In the genomic region with DNA sequence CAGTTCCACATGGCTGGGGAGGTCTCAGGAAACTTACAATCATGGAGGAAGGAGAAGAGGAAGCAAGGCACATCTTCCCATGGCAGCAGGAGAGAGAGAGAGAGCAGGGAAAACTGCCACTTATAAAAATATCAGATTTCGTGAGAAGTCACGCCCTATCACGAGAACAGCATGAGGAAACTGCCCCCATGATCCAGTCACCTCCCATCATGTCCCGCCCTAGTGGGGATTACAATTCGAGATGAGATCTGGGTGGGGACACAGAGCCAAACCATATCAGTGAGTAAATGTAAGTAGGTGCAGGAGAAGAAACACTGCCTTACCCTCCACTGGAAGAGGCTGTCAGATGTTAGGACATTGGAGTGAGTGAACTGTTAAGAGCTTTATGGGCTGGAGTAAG, we compare ENCODE assay signal across 23 cellular contexts.
DNase-seq lines count a peak whose midpoint lies in the region; ATAC-seq, FAIRE-seq and TF ChIP-seq lines count a peak whose summit lies in the region.
"Had no signal": no experiment of that assay in that cellular context is flagged by ENCODE, and none has a peak within 500 bp of the region (broad histone marks: within the 10 kb centered on the region; RNA-seq: fewer than 3 reads in every experiment).

No MANE protein-coding gene starts in this region.

- H3K4ac ChIP-seq in H1 (replicated peaks; ENCODE audit: insufficient read length, low read depth, low read length): no peak overlapping the region

- H3K36me3 Mint-ChIP-seq in HFFc6 (ENCODE audit: low read depth) (peaks cover 7% of the 10 kb centered on the region; the same call in 1 of the 2 replicates), T-cell (no peaks in the 10 kb centered on the region)
- H3K36me3 Mint-ChIP-seq: CD8-positive, alpha-beta T cell had no signal

- H3K18ac ChIP-seq in H1 (ENCODE audit: extremely low read depth, low read length): no peak overlapping the region

- POLR2A ChIA-PET in HEK293 (lab: Yijun Ruan, JAX): no interaction called here
- POLR2A ChIA-PET in H1 (lab: Charles Lee; ENCODE audit: partially characterized antibody): no interaction called here
- POLR2A ChIA-PET in T-cell (lab: Charles Lee): no interaction called here

- no peak for FAIRE-seq in H1 (lab: Jason Lieb, UNC)
- FAIRE-seq: A549, D721Med, G401.6, GM12891, GM19239 had no signal

- no peaks in the 10 kb centered on the region for H3K79me1 ChIP-seq in H1 (ENCODE audit: low read depth, low read length)

- H3K27me3 ChIP-seq in H1 (replicated peaks in 1 of 4; ENCODE audit: control insufficient read depth in 3 of 4, extremely low read depth in 1 of 4, insufficient read depth in 3 of 4, low read length in 3 of 4) (no peaks in the 10 kb centered on the region), breast epithelium (no peaks in the 10 kb centered on the region)
- H3K27me3 ChIP-seq: BLaER1 treated with 17β-estradiol and CSF1 and Interleukin-3, amounts not matched to agents 10 nM and 100 nM had no signal

- no peak overlapping the region for H3K23ac ChIP-seq in H1 (ENCODE audit: insufficient read length)

- no peak overlapping the region for H2BK12ac ChIP-seq in H1 (ENCODE audit: low read depth, low read length)

- CTCF ChIA-PET in HEK293 (lab: Yijun Ruan, JAX): interaction anchor here (0.6 kb wide), 1 partner anchor 117 kb away, joined by 3 read pairs; no protein-coding TSS in a partner anchor
- CTCF ChIA-PET in H1 (lab: Charles Lee; ENCODE audit: partially characterized antibody): no interaction called here
- CTCF ChIA-PET in T-cell (lab: Charles Lee): no interaction called here

- no peak overlapping the region for H2BK5ac ChIP-seq in H1 (ENCODE audit: low read depth, low read length)

- H3K27me3 Mint-ChIP-seq in HFFc6 (ENCODE audit: insufficient read depth): peaks cover 17% of the 10 kb centered on the region
- H3K27me3 Mint-ChIP-seq in T-cell: peaks cover 5 to 15% of the 10 kb centered on the region in 2 donors

- H3K4me1 Mint-ChIP-seq in HFFc6 (ENCODE audit: low read depth) (no peaks in the 10 kb centered on the region), T-cell (no peaks in the 10 kb centered on the region)
- H3K4me1 Mint-ChIP-seq: B cell had no signal

- no peak overlapping the region for H2AFZ ChIP-seq in H1 (ENCODE audit: low read length)

- H3K27ac Mint-ChIP-seq in HFFc6 (no peak overlapping the region), T-cell (no peak overlapping the region)
- H3K27ac Mint-ChIP-seq: B cell; CD4-positive, alpha-beta T cell; CD8-positive, alpha-beta T cell had no signal

- no peaks in the 10 kb centered on the region for H3K79me2 ChIP-seq in H1 (ENCODE audit: control insufficient read depth in 1 of 2, insufficient read depth in 2 of 2, low read length in 2 of 2)

- peak in 66 of 76 experiments; percentile 2 to 85 (median 40) for DNase-seq in HUDEP-2 (lab: John Stamatoyannopoulos, UW; ENCODE audit: unreplicated experiment in 76 of 76)
- peak; percentile 21 for DNase-seq in SK-MEL-5 (ENCODE audit: low read depth, low spot score)
- no peak for DNase-seq in H1 (ENCODE audit: low read depth in 1 of 2, low spot score in 2 of 2)
- DNase-seq in HFFc6: no peak
- no peak for DNase-seq in breast epithelium (ENCODE audit: low spot score in 2 of 2)
- no peak for DNase-seq in T-cell
- DNase-seq: AML-193; Caco-2; Calu3; CD4-positive, alpha-beta T cell; CD8-positive, alpha-beta T cell; DMS79 treated with DMSO at 0.1 percent for 48 hours; GF-D8 had no signal

- no peak overlapping the region for H2BK20ac ChIP-seq in H1 (ENCODE audit: low read length)

- intact Hi-C loops in breast epithelium (cut with DNase I; ENCODE audit: low total_unique reads): no loop called here

- TF ChIP-seq POLR2A in H1 (IDR thresholded peaks at IDR 0.05; ENCODE audit: control extremely low read depth in 1 of 2, low read depth in 2 of 2, low read length in 2 of 2) (no peak), breast epithelium (IDR thresholded peaks at IDR 0.05) (no peak)

- no peak for TF ChIP-seq EP300 in H1 (IDR thresholded peaks at IDR 0.05; ENCODE audit: borderline replicate concordance in 1 of 2, low read depth in 2 of 2, low read length in 2 of 2)

- no peak overlapping the region for H2AK5ac ChIP-seq in H1 (ENCODE audit: low read depth, low read length)

- H3K27ac ChIP-seq in HEK293 (ENCODE audit: extremely low read depth, low read depth, low read length) (no peak overlapping the region), H1 (ENCODE audit: low read depth, low read length) (no peak overlapping the region), breast epithelium (no peak overlapping the region)
- H3K27ac ChIP-seq: 22Rv1; A549; BLaER1 treated with 17β-estradiol and CSF1 and Interleukin-3, amounts not matched to agents 10 nM and 100 nM; C4-2B had no signal

- TF ChIP-seq CTCF in HEK293 (tag by site-specific recombination; IDR thresholded peaks at IDR 0.05) (no peak), H1 (IDR thresholded peaks at IDR 0.05; ENCODE audit: control extremely low read depth in 1 of 3, insufficient read depth in 1 of 3, low read depth in 1 of 3, low read length in 3 of 3) (no peak), HFFc6 (IDR thresholded peaks at IDR 0.05) (no peak), breast epithelium (IDR thresholded peaks at IDR 0.05) (no peak)

- in situ Hi-C loops in SK-MEL-5 (cut with HindIII; ENCODE audit: low pct_unique_long_range_greater_than_20kb, low sequenced_read_pairs): no loop called here

- H2BK120ac ChIP-seq in H1 (replicated peaks; ENCODE audit: low read depth, low read length): no peak overlapping the region

- no peak overlapping the region for H3K56ac ChIP-seq in H1 (replicated peaks; ENCODE audit: insufficient read length, low read depth, low read length)

- no peaks in the 10 kb centered on the region for H3K36me3 ChIP-seq in HEK293 (ENCODE audit: control insufficient read depth in 2 of 2, insufficient read depth in 1 of 2, low read length in 2 of 2)
- H3K36me3 ChIP-seq in H1 (ENCODE audit: control insufficient read depth in 2 of 4, insufficient read depth in 4 of 4, low read length in 3 of 4): no peaks in the 10 kb centered on the region
- H3K36me3 ChIP-seq in breast epithelium: no peaks in the 10 kb centered on the region
- H3K36me3 ChIP-seq: BLaER1 treated with 17β-estradiol and CSF1 and Interleukin-3, amounts not matched to agents 10 nM and 100 nM had no signal

- H3K9me3 ChIP-seq in HEK293 (ENCODE audit: control insufficient read depth, insufficient read depth, low read depth, low read length) (no peaks in the 10 kb centered on the region), H1 (ENCODE audit: insufficient read depth in 2 of 2, low read depth in 1 of 2, low read length in 1 of 2) (no peaks in the 10 kb centered on the region), breast epithelium (peaks cover 0 to 5% of the 10 kb centered on the region in 2 donors)

- H3K23me2 ChIP-seq in H1 (ENCODE audit: low read depth, low read length): no peaks in the 10 kb centered on the region; the same call in 1 of the 2 replicates

- H2BK15ac ChIP-seq in H1 (ENCODE audit: low read length): 0 out of 2 replicates have a peak overlapping the region, but pooled peaks have one; percentile 49

- H3K14ac ChIP-seq in H1 (ENCODE audit: insufficient read length): no peak overlapping the region

- no peak overlapping the region for H4K91ac ChIP-seq in H1 (replicated peaks; ENCODE audit: insufficient read length, low read length)

- no peak overlapping the region for H3K9ac ChIP-seq in H1 (replicated peaks in 1 of 4; ENCODE audit: extremely low read depth in 1 of 4, low read depth in 3 of 4, low read length in 3 of 4)
- H3K9ac ChIP-seq: BLaER1 treated with 17β-estradiol and CSF1 and Interleukin-3, amounts not matched to agents 10 nM and 100 nM had no signal

- no peak overlapping the region for H4K5ac ChIP-seq in H1 (ENCODE audit: insufficient read length, low read depth, low read length)

- 93% methylated on average over 5 of the region's 5 CpGs; no CpG with 5 or more reads in 1 of the 2 experiments for WGBS in H1 (ENCODE audit: extremely low coverage in 1 of 2, insufficient coverage in 1 of 2, insufficient read length in 1 of 2, insufficient replicate concordance in 2 of 2, low coverage in 1 of 2, low lambda C conversion rate in 2 of 2, missing lambda C conversion rate in 1 of 2), 2 experiments

- no peak for ATAC-seq in T-cell (replicated peaks in 1 of 4)
- ATAC-seq: A549; CD8-positive, alpha-beta T cell had no signal

- H3K4me1 ChIP-seq in HEK293 (ENCODE audit: control insufficient read depth, insufficient read depth, low read length) (no peaks in the 10 kb centered on the region), H1 (replicated peaks in 1 of 4; ENCODE audit: control insufficient read depth in 3 of 4, insufficient read depth in 4 of 4, low read length in 3 of 4) (peaks cover 0 to 6% (median 5%) of the 10 kb centered on the region in 4 experiments; a peak in 6 of 7 replicates), breast epithelium (no peaks in the 10 kb centered on the region)
- H3K4me1 ChIP-seq: A549, Caco-2 had no signal

- no peak overlapping the region for H3K4me2 ChIP-seq in H1 (ENCODE audit: insufficient read depth in 1 of 2, low read depth in 2 of 2, low read length in 2 of 2)
- H3K4me2 ChIP-seq: A549 had no signal

- H4K8ac ChIP-seq in H1 (ENCODE audit: extremely low read depth, insufficient read depth, low read length): no peak overlapping the region

- H3K4me3 ChIP-seq in HEK293 (ENCODE audit: low read depth, low read length) (no peak overlapping the region), H1 (ENCODE audit: extremely low read depth in 1 of 4, insufficient read depth in 2 of 4, low read depth in 3 of 4, low read length in 4 of 4) (no peak overlapping the region), breast epithelium (no peak overlapping the region)
- H3K4me3 ChIP-seq: A549; BLaER1 treated with 17β-estradiol and CSF1 and Interleukin-3, amounts not matched to agents 10 nM and 100 nM had no signal

- H3K4me3 Mint-ChIP-seq in HFFc6 (no peak overlapping the region), T-cell (no peak overlapping the region)
- H3K4me3 Mint-ChIP-seq: B cell; CD4-positive, alpha-beta T cell; CD8-positive, alpha-beta T cell had no signal

- no peak for TF ChIP-seq RAD21 in H1 (IDR thresholded peaks at IDR 0.05 in 1 of 2, conservative IDR thresholded peaks at IDR 0.05 in 1 of 2; ENCODE audit: low read depth in 2 of 2, low read length in 2 of 2)

- H3K9me3 Mint-ChIP-seq in HFFc6 (peaks cover 14% of the 10 kb centered on the region), T-cell (peaks cover 4 to 9% (median 7%) of the 10 kb centered on the region in 3 donors)

- no peaks in the 10 kb centered on the region for H4K20me1 ChIP-seq in H1 (replicated peaks in 1 of 2; ENCODE audit: control insufficient read depth in 1 of 2, insufficient read depth in 2 of 2, low read length in 2 of 2)
- H4K20me1 ChIP-seq: BLaER1 treated with 17β-estradiol and CSF1 and Interleukin-3, amounts not matched to agents 10 nM and 100 nM had no signal

TF ChIP-seq in HEK293, 187 proteins besides CTCF, POLR2A, EP300 and RAD21 (continues in another document):
- TF ChIP-seq ZNF239 (tag by site-specific recombination; IDR thresholded peaks at IDR 0.05): no peak
- no peak for TF ChIP-seq ZNF19 (tag by site-specific recombination; IDR thresholded peaks at IDR 0.05; ENCODE audit: low read depth)

TF ChIP-seq in H1, 55 proteins besides CTCF, POLR2A, EP300 and RAD21 (continues in another document):
- no peak for TF ChIP-seq GABPA (IDR thresholded peaks at IDR 0.05; ENCODE audit: borderline replicate concordance, insufficient read depth, low read length)
- no peak for TF ChIP-seq GTF2F1 (IDR thresholded peaks at IDR 0.05; ENCODE audit: borderline replicate concordance, low read depth, low read length)
- no peak for TF ChIP-seq KDM4A (IDR thresholded peaks at IDR 0.05; ENCODE audit: low read depth, low read length, severe bottlenecking)

Comparison
In these comparisons a context has a peak if more than half of its experiments do, and no peak if none do; other contexts are left out.
1. DNase-seq: peak in HUDEP-2 (66 of 76) and SK-MEL-5 (single experiment); none in H1 (0 of 2), HFFc6 (single experiment), breast epithelium (0 of 2) and T-cell (0 of 34).